In the genomic region with DNA sequence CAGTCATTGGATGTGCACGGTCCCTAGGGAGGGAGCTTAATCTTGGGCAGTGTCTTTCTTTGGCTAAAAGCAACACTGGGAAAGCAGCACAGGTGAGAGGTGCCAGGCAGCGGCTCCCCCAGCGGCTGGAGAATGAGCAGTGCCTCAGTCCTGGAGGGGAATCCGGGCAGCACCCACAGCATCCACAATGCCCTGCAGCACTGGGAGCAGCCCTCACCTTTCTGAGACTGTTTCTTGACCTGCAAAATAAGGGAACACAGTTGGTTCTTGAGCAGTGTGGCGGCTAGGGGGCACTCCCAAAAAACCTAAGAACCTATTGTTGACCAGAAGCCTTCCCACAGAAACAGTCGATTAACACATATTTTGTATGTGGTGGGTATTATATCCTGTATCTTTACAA, we compare ENCODE assay signal across 18 cellular contexts.
"Had no signal": no experiment of that assay in that cellular context is flagged by ENCODE, and none has a peak within 500 bp of the region (broad histone marks: within the 10 kb centered on the region; RNA-seq: fewer than 3 reads in every experiment).

No MANE protein-coding gene starts in this region.

- FAIRE-seq: frontal cortex, islet of Langerhans had no signal

- ATAC-seq: heart left ventricle; mucosa of descending colon; naive thymus-derived CD8-positive, alpha-beta T cell; psoas muscle; sciatic nerve; stimulated activated naive B cell treated with anti-CD40 and anti-IgM and Interleukin-4, amounts not matched to agents 10 μg/mL and 1 μg/mL and 100 μg/mL, for 72 hours; stimulated activated naive CD8-positive, alpha-beta T cell treated with anti-CD3 and anti-CD28 coated beads, Interleukin-15, amount 100 ng/mL, for 72 hours had no signal

- H3K4me1 Mint-ChIP-seq: stimulated activated naive B cell treated with anti-CD40 and anti-IgM and Interleukin-4, amounts not matched to agents 10 μg/mL and 1 μg/mL and 100 μg/mL, for 72 hours; stimulated activated naive CD8-positive, alpha-beta T cell treated with anti-CD3 and anti-CD28 coated beads, Interleukin-15, amount 100 ng/mL, for 72 hours had no signal

- H3K27me3 Mint-ChIP-seq: stimulated activated naive B cell treated with anti-CD40 and anti-IgM and Interleukin-4, amounts not matched to agents 10 μg/mL and 1 μg/mL and 100 μg/mL, for 72 hours; stimulated activated naive CD8-positive, alpha-beta T cell treated with anti-CD3 and anti-CD28 coated beads, Interleukin-15, amount 100 ng/mL, for 72 hours had no signal

- H3K9me3 Mint-ChIP-seq: naive thymus-derived CD8-positive, alpha-beta T cell; stimulated activated naive B cell treated with anti-CD40 and anti-IgM and Interleukin-4, amounts not matched to agents 10 μg/mL and 1 μg/mL and 100 μg/mL, for 72 hours; stimulated activated naive CD8-positive, alpha-beta T cell treated with anti-CD3 and anti-CD28 coated beads, Interleukin-15, amount 100 ng/mL, for 72 hours had no signal

- H3K4me1 ChIP-seq: heart left ventricle, psoas muscle, testis, transverse colon had no signal

- H3K4me3 Mint-ChIP-seq: stimulated activated naive B cell treated with anti-CD40 and anti-IgM and Interleukin-4, amounts not matched to agents 10 μg/mL and 1 μg/mL and 100 μg/mL, for 72 hours; stimulated activated naive CD8-positive, alpha-beta T cell treated with anti-CD3 and anti-CD28 coated beads, Interleukin-15, amount 100 ng/mL, for 72 hours had no signal

- DNase-seq: heart left ventricle; hypothalamus; kidney glomerular epithelial cell; mesendoderm; mucosa of descending colon; naive thymus-derived CD8-positive, alpha-beta T cell; psoas muscle; retina; stimulated activated CD4-positive, alpha-beta T cell treated with anti-CD3 and anti-CD28 coated beads, Interleukin-2, amount 100 ng/mL, for 24 hours; stimulated activated CD4-positive, alpha-beta T cell treated with anti-CD3 and anti-CD28 coated beads, Interleukin-4, amount 100 ng/mL, for 4 hours; stimulated activated naive B cell treated with anti-CD40 and anti-IgM and Interleukin-4, amounts not matched to agents 10 μg/mL and 1 μg/mL and 100 μg/mL, for 72 hours; stimulated activated naive CD8-positive, alpha-beta T cell treated with anti-CD3 and anti-CD28 coated beads, Interleukin-15, amount 100 ng/mL, for 72 hours; testis; transverse colon had no signal

- H3K36me3 Mint-ChIP-seq: naive thymus-derived CD8-positive, alpha-beta T cell; stimulated activated naive B cell treated with anti-CD40 and anti-IgM and Interleukin-4, amounts not matched to agents 10 μg/mL and 1 μg/mL and 100 μg/mL, for 72 hours had no signal

- H3K4me3 ChIP-seq: heart left ventricle, mucosa of descending colon, psoas muscle, testis, transverse colon had no signal

- H3K27me3 ChIP-seq: testis, transverse colon had no signal

- H3K27ac Mint-ChIP-seq: stimulated activated naive B cell treated with anti-CD40 and anti-IgM and Interleukin-4, amounts not matched to agents 10 μg/mL and 1 μg/mL and 100 μg/mL, for 72 hours; stimulated activated naive CD8-positive, alpha-beta T cell treated with anti-CD3 and anti-CD28 coated beads, Interleukin-15, amount 100 ng/mL, for 72 hours had no signal

- H3K27ac ChIP-seq: heart left ventricle, neutrophil, psoas muscle, testis, transverse colon had no signal

- H3K9me3 ChIP-seq: heart left ventricle, mucosa of descending colon, neutrophil, psoas muscle, testis, transverse colon had no signal

- H3K36me3 ChIP-seq: heart left ventricle, neutrophil, transverse colon had no signal
